2 cellular contexts compared by ENCODE assay signal in the genomic region with DNA sequence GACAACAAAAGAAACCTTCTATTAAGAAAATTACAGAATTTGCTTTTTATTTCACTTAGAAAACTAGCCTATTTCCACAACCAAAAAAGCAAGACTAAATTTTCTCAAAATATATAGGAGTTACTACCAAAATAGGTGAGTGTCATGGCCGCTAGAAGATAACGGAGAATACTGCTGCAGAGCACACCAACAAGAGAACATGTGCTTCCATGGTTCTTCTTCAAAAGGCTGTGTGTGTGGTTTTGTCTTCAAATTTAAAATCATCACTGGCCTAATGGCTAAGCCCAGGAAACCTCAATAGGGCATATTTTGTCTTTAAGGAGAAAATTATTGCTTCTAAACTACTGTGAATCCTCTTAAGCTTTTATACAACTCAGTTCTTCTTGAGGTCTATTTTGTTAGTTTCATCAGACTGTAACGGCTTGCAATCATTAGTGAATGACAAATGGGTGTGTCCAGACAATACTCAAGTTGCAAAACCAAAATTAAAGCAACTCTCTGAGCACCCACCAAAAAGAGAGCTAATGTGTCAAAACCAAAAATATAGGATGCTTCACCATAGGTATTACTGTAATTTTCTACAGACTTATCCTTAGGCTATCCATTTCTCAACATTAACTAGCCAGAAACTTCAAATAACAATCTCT.
TF ChIP-seq lines count a peak whose summit lies in the region.

No MANE protein-coding gene starts in this region.

TF ChIP-seq in HepG2, 621 proteins besides CTCF, POLR2A, EP300 and RAD21:
- TF ChIP-seq HDAC1 (CRISPR knock-in tag; IDR thresholded peaks at IDR 0.05) = no peak
- no peak for TF ChIP-seq GPN1 (CRISPR knock-in tag; IDR thresholded peaks at IDR 0.05; ENCODE audit: borderline replicate concordance)
- no peak for TF ChIP-seq SNRNP70 (IDR thresholded peaks at IDR 0.05; ENCODE audit: low read depth, low read length)
- TF ChIP-seq ZNF629 (CRISPR knock-in tag; conservative IDR thresholded peaks at IDR 0.05) = no peak
- TF ChIP-seq, protein P1, sequence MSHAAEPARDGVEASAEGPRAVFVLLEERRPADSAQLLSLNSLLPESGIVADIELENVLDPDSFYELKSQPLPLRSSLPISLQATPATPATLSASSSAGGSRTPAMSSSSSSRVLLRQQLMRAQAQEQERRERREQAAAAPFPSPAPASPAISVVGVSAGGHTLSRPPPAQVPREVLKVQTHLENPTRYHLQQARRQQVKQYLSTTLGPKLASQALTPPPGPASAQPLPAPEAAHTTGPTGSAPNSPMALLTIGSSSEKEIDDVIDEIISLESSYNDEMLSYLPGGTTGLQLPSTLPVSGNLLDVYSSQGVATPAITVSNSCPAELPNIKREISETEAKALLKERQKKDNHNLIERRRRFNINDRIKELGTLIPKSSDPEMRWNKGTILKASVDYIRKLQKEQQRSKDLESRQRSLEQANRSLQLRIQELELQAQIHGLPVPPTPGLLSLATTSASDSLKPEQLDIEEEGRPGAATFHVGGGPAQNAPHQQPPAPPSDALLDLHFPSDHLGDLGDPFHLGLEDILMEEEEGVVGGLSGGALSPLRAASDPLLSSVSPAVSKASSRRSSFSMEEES (CRISPR knock-in tag; IDR thresholded peaks at IDR 0.05) = no peak
- TF ChIP-seq, protein P2, sequence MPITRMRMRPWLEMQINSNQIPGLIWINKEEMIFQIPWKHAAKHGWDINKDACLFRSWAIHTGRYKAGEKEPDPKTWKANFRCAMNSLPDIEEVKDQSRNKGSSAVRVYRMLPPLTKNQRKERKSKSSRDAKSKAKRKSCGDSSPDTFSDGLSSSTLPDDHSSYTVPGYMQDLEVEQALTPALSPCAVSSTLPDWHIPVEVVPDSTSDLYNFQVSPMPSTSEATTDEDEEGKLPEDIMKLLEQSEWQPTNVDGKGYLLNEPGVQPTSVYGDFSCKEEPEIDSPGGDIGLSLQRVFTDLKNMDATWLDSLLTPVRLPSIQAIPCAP (CRISPR knock-in tag; IDR thresholded peaks at IDR 0.05; ENCODE audit: low read depth) = no peak
- no peak for TF ChIP-seq HIVEP1 (CRISPR knock-in tag; IDR thresholded peaks at IDR 0.05)
- no peak for TF ChIP-seq HOXA7 (CRISPR knock-in tag; IDR thresholded peaks at IDR 0.05)

TF ChIP-seq in liver, 16 proteins besides CTCF, POLR2A, EP300 and RAD21:
- TF ChIP-seq, protein P3, sequence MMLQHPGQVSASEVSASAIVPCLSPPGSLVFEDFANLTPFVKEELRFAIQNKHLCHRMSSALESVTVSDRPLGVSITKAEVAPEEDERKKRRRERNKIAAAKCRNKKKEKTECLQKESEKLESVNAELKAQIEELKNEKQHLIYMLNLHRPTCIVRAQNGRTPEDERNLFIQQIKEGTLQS (IDR thresholded peaks at IDR 0.05) = no peak
